ENCODE assay signal across 19 cellular contexts in genomic region chr19:2573916-2574315, GRCh38.
DNase-seq lines count a peak whose midpoint lies in the region; ATAC-seq, FAIRE-seq and TF ChIP-seq lines count a peak whose summit lies in the region.
"Had no signal": no experiment of that assay in that cellular context is flagged by ENCODE, and none has a peak within 500 bp of the region (broad histone marks: within the 10 kb centered on the region; RNA-seq: fewer than 3 reads in every experiment).

No MANE protein-coding gene starts in this region.

- H2BK15ac ChIP-seq in H1 (ENCODE audit: low read length) = no peak overlapping the region

- H3K4me2 ChIP-seq in H1 (ENCODE audit: insufficient read depth in 1 of 2, low read depth in 2 of 2, low read length in 2 of 2) = no peak overlapping the region

- no peaks in the 10 kb centered on the region for H3K36me3 ChIP-seq in H1 (ENCODE audit: control insufficient read depth in 2 of 4, insufficient read depth in 4 of 4, low read length in 3 of 4)

- peak overlapping the region; percentile 30 for H3K27ac Mint-ChIP-seq in activated CD8-positive, alpha-beta T cell treated with anti-CD3 and anti-CD28 coated beads, Interleukin-2, amount 10 ng/mL, durations not matched to agents 7 days and 5 days
- H3K27ac Mint-ChIP-seq in activated CD8-positive, alpha-beta T cell treated with anti-CD3 and anti-CD28 coated beads for 36 hours = no peak overlapping the region
- H3K27ac Mint-ChIP-seq in type B pancreatic cell = peak overlapping the region; percentile 44

- no peak for ATAC-seq in activated CD8-positive, alpha-beta T cell treated with anti-CD3 and anti-CD28 coated beads, Interleukin-2, amount 10 ng/mL, durations not matched to agents 7 days and 5 days
- ATAC-seq in activated CD8-positive, alpha-beta T cell treated with anti-CD3 and anti-CD28 coated beads for 36 hours = no peak
- no peak for ATAC-seq in HG03378 (IDR thresholded peaks at IDR 0.05; ENCODE audit: unreplicated experiment)

- H3K23ac ChIP-seq in H1 (ENCODE audit: insufficient read length) = no peak overlapping the region

- no peak overlapping the region for H3K27ac ChIP-seq in H1 (ENCODE audit: low read depth, low read length)

- H4K20me1 ChIP-seq in H1 (replicated peaks in 1 of 2; ENCODE audit: control insufficient read depth in 1 of 2, insufficient read depth in 2 of 2, low read length in 2 of 2) = peaks cover 2 to 5% of the 10 kb centered on the region in 2 experiments

- no peak overlapping the region for H3K9ac ChIP-seq in H1 (replicated peaks in 1 of 4; ENCODE audit: extremely low read depth in 1 of 4, low read depth in 3 of 4, low read length in 3 of 4)

- TF ChIP-seq POLR2A in H1 (IDR thresholded peaks at IDR 0.05; ENCODE audit: control extremely low read depth in 1 of 2, low read depth in 2 of 2, low read length in 2 of 2) = no peak

- peaks cover 3% of the 10 kb centered on the region; the same call in 1 of the 2 replicates for H3K23me2 ChIP-seq in H1 (ENCODE audit: low read depth, low read length)

- H3K36me3 Mint-ChIP-seq in activated CD8-positive, alpha-beta T cell treated with anti-CD3 and anti-CD28 coated beads, Interleukin-2, amount 10 ng/mL, durations not matched to agents 7 days and 5 days (ENCODE audit: low read depth) = no peaks in the 10 kb centered on the region
- H3K36me3 Mint-ChIP-seq in activated CD8-positive, alpha-beta T cell treated with anti-CD3 and anti-CD28 coated beads for 36 hours (ENCODE audit: low read depth) = no peaks in the 10 kb centered on the region
- no peaks in the 10 kb centered on the region for H3K36me3 Mint-ChIP-seq in type B pancreatic cell

- H2BK12ac ChIP-seq in H1 (ENCODE audit: low read depth, low read length) = no peak overlapping the region

- no peak overlapping the region for H3K18ac ChIP-seq in H1 (ENCODE audit: extremely low read depth, low read length)

- H3K79me1 ChIP-seq in H1 (ENCODE audit: low read depth, low read length) = no peaks in the 10 kb centered on the region

- H3K14ac ChIP-seq in H1 (ENCODE audit: insufficient read length) = no peak overlapping the region

- no peaks in the 10 kb centered on the region for H3K27me3 Mint-ChIP-seq in activated CD8-positive, alpha-beta T cell treated with anti-CD3 and anti-CD28 coated beads, Interleukin-2, amount 10 ng/mL, durations not matched to agents 7 days and 5 days (ENCODE audit: low read depth)
- H3K27me3 Mint-ChIP-seq in activated CD8-positive, alpha-beta T cell treated with anti-CD3 and anti-CD28 coated beads for 36 hours = peaks cover 9% of the 10 kb centered on the region
- H3K27me3 Mint-ChIP-seq in type B pancreatic cell = no peaks in the 10 kb centered on the region

- 0 out of 2 replicates have a peak overlapping the region, but pooled peaks have one; percentile 49 for H2AK5ac ChIP-seq in H1 (ENCODE audit: low read depth, low read length)

- peaks cover 8% of the 10 kb centered on the region for H3K4me1 Mint-ChIP-seq in activated CD8-positive, alpha-beta T cell treated with anti-CD3 and anti-CD28 coated beads, Interleukin-2, amount 10 ng/mL, durations not matched to agents 7 days and 5 days (ENCODE audit: low read depth)
- H3K4me1 Mint-ChIP-seq in activated CD8-positive, alpha-beta T cell treated with anti-CD3 and anti-CD28 coated beads for 36 hours (ENCODE audit: low read depth) = no peaks in the 10 kb centered on the region
- H3K4me1 Mint-ChIP-seq in type B pancreatic cell (ENCODE audit: unreplicated experiment) = peaks cover 8% of the 10 kb centered on the region

- no peaks in the 10 kb centered on the region for H3K79me2 ChIP-seq in H1 (ENCODE audit: control insufficient read depth in 1 of 2, insufficient read depth in 2 of 2, low read length in 2 of 2)

- H4K5ac ChIP-seq in H1 (ENCODE audit: insufficient read length, low read depth, low read length) = no peak overlapping the region

- no peak for TF ChIP-seq EP300 in H1 (IDR thresholded peaks at IDR 0.05; ENCODE audit: borderline replicate concordance in 1 of 2, low read depth in 2 of 2, low read length in 2 of 2)

- intact Hi-C loops in activated CD8-positive, alpha-beta T cell treated with anti-CD3 and anti-CD28 coated beads for 36 hours (cut with micrococcal nuclease) = no loop called here
- intact Hi-C loops in posterior vena cava (cut with DNase I) = no loop called here

- no peak for FAIRE-seq in H1 (lab: Jason Lieb, UNC)
- FAIRE-seq: RCC 7860 had no signal

- no peak overlapping the region for H2BK5ac ChIP-seq in H1 (ENCODE audit: low read depth, low read length)

- no peak overlapping the region for H2AFZ ChIP-seq in H1 (ENCODE audit: low read length)

- no peak for DNase-seq in activated CD8-positive, alpha-beta T cell treated with anti-CD3 and anti-CD28 coated beads, Interleukin-2, amount 10 ng/mL, durations not matched to agents 7 days and 5 days
- no peak for DNase-seq in activated CD8-positive, alpha-beta T cell treated with anti-CD3 and anti-CD28 coated beads for 36 hours
- DNase-seq in H1 (ENCODE audit: low read depth in 1 of 2, low spot score in 2 of 2) = no peak
- peak; percentile 74 for DNase-seq in posterior vena cava (ENCODE audit: low spot score)
- no peak for DNase-seq in type B pancreatic cell (ENCODE audit: extremely low spot score, unreplicated experiment)
- no peak for DNase-seq in pons (ENCODE audit: low spot score)
- no peak for DNase-seq in GM13976 (ENCODE audit: low spot score)
- DNase-seq: 8988T; COR-L47; DMS 273 treated with DMSO at 0.1 percent for 48 hours; GDM1; KBM-7; NCI-H1105; NCI-H2081; NCI-H446 treated with DMSO at 0.1 percent for 48 hours; NCI-H748 treated with DMSO at 0.1 percent for 48 hours; NK-92 treated with Interleukin-12 subunit alpha and Interleukin-12 subunit beta, amount 100 ng/mL, for 24 hours had no signal

- H2BK120ac ChIP-seq in H1 (replicated peaks; ENCODE audit: low read depth, low read length) = no peak overlapping the region

- no peak for TF ChIP-seq CTCF in activated CD8-positive, alpha-beta T cell treated with anti-CD3 and anti-CD28 coated beads for 36 hours (IDR thresholded peaks at IDR 0.05)
- TF ChIP-seq CTCF in H1 (IDR thresholded peaks at IDR 0.05; ENCODE audit: control extremely low read depth in 1 of 3, insufficient read depth in 1 of 3, low read depth in 1 of 3, low read length in 3 of 3) (no peak), type B pancreatic cell (conservative IDR thresholded peaks at IDR 0.05) (no peak), GM13976 (IDR thresholded peaks at IDR 0.05; ENCODE audit: borderline replicate concordance, control extremely low read depth, extremely low read depth, insufficient read depth, missing control alignments) (no peak)

- CTCF ChIA-PET in activated CD8-positive, alpha-beta T cell treated with anti-CD3 and anti-CD28 coated beads, Interleukin-2, amount 10 ng/mL, durations not matched to agents 7 days and 5 days (lab: Charles Lee) = no interaction called here
- CTCF ChIA-PET in activated CD8-positive, alpha-beta T cell treated with anti-CD3 and anti-CD28 coated beads for 36 hours (lab: Charles Lee) = no interaction called here
- CTCF ChIA-PET in H1 (lab: Charles Lee; ENCODE audit: partially characterized antibody) = no interaction called here

- H3K27me3 ChIP-seq in H1 (replicated peaks in 1 of 4; ENCODE audit: control insufficient read depth in 3 of 4, extremely low read depth in 1 of 4, insufficient read depth in 3 of 4, low read length in 3 of 4) = no peaks in the 10 kb centered on the region

- no peak overlapping the region for H3K56ac ChIP-seq in H1 (replicated peaks; ENCODE audit: insufficient read length, low read depth, low read length)

- H3K4me3 Mint-ChIP-seq in activated CD8-positive, alpha-beta T cell treated with anti-CD3 and anti-CD28 coated beads, Interleukin-2, amount 10 ng/mL, durations not matched to agents 7 days and 5 days = no peak overlapping the region
- H3K4me3 Mint-ChIP-seq in activated CD8-positive, alpha-beta T cell treated with anti-CD3 and anti-CD28 coated beads for 36 hours = no peak overlapping the region
- no peak overlapping the region for H3K4me3 Mint-ChIP-seq in type B pancreatic cell

- in situ Hi-C loops in GM13976 (cut with MboI; ENCODE audit: low sequenced_read_pairs, unreplicated experiment) = no loop called here

- POLR2A ChIA-PET in activated CD8-positive, alpha-beta T cell treated with anti-CD3 and anti-CD28 coated beads, Interleukin-2, amount 10 ng/mL, durations not matched to agents 7 days and 5 days (lab: Charles Lee) = no interaction called here
- POLR2A ChIA-PET in activated CD8-positive, alpha-beta T cell treated with anti-CD3 and anti-CD28 coated beads for 36 hours (lab: Charles Lee) = interaction anchor here (1.1 kb wide), 1 partner anchor 12 kb away, joined by 3 read pairs; no protein-coding TSS in a partner anchor
- POLR2A ChIA-PET in H1 (lab: Charles Lee; ENCODE audit: partially characterized antibody) = no interaction called here

- H3K4me1 ChIP-seq in H1 (replicated peaks in 1 of 4; ENCODE audit: control insufficient read depth in 3 of 4, insufficient read depth in 4 of 4, low read length in 3 of 4) = peaks cover 0 to 7% (median 4%) of the 10 kb centered on the region in 4 experiments; a peak in 4 of 7 replicates

- H4K8ac ChIP-seq in H1 (ENCODE audit: extremely low read depth, insufficient read depth, low read length) = no peak overlapping the region

- H4K91ac ChIP-seq in H1 (replicated peaks; ENCODE audit: insufficient read length, low read length) = no peak overlapping the region

- H2BK20ac ChIP-seq in H1 (ENCODE audit: low read length) = no peak overlapping the region

- H3K9me3 Mint-ChIP-seq in activated CD8-positive, alpha-beta T cell treated with anti-CD3 and anti-CD28 coated beads, Interleukin-2, amount 10 ng/mL, durations not matched to agents 7 days and 5 days (ENCODE audit: insufficient read depth) = no peaks in the 10 kb centered on the region
- H3K9me3 Mint-ChIP-seq in activated CD8-positive, alpha-beta T cell treated with anti-CD3 and anti-CD28 coated beads for 36 hours = peaks cover 9% of the 10 kb centered on the region
- H3K9me3 Mint-ChIP-seq in type B pancreatic cell = peaks cover 4% of the 10 kb centered on the region

- no peak overlapping the region for H3K4me3 ChIP-seq in H1 (ENCODE audit: extremely low read depth in 1 of 4, insufficient read depth in 2 of 4, low read depth in 3 of 4, low read length in 4 of 4)

- peaks cover 0 to 8% of the 10 kb centered on the region in 2 experiments; a peak in 1 of 4 replicates for H3K9me3 ChIP-seq in H1 (ENCODE audit: insufficient read depth in 2 of 2, low read depth in 1 of 2, low read length in 1 of 2)

- TF ChIP-seq RAD21 in H1 (IDR thresholded peaks at IDR 0.05 in 1 of 2, conservative IDR thresholded peaks at IDR 0.05 in 1 of 2; ENCODE audit: low read depth in 2 of 2, low read length in 2 of 2) = no peak

- H3K4ac ChIP-seq in H1 (replicated peaks; ENCODE audit: insufficient read length, low read depth, low read length) = no peak overlapping the region

- 87% methylated on average over 17 of the region's 19 CpGs; no CpG with 5 or more reads in 1 of the 2 experiments for whole genome bisulfite sequencing in H1 (ENCODE audit: extremely low coverage in 1 of 2, insufficient coverage in 1 of 2, insufficient read length in 1 of 2, insufficient replicate concordance in 2 of 2, low coverage in 1 of 2, low lambda C conversion rate in 2 of 2, missing lambda C conversion rate in 1 of 2), 2 experiments
